Comparison of ENCODE assay signal across 1 cellular context in the genomic region with DNA sequence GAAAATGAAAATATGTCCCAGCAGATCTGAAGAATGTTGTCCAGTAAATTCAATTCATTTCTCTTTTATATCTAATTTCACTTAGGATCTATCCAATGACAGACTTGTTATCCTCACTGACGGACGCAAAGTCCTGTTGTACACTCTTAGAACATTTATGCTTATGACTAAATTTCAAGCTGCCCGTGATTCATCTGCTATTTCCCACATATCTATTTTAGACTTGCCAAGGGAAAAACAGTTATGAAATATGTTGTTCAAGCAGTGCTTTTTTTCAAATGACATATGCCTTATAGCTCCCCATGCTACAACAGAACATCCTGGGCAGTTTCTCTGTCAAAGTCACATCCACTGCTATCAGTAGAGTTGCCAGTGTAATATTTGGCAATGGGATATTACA.
TF ChIP-seq lines count a peak whose summit lies in the region.

No MANE protein-coding gene starts in this region.

TF ChIP-seq in neural cell, 6 proteins besides CTCF, POLR2A, EP300 and RAD21 (continued from another document):
- TF ChIP-seq, protein P1, sequence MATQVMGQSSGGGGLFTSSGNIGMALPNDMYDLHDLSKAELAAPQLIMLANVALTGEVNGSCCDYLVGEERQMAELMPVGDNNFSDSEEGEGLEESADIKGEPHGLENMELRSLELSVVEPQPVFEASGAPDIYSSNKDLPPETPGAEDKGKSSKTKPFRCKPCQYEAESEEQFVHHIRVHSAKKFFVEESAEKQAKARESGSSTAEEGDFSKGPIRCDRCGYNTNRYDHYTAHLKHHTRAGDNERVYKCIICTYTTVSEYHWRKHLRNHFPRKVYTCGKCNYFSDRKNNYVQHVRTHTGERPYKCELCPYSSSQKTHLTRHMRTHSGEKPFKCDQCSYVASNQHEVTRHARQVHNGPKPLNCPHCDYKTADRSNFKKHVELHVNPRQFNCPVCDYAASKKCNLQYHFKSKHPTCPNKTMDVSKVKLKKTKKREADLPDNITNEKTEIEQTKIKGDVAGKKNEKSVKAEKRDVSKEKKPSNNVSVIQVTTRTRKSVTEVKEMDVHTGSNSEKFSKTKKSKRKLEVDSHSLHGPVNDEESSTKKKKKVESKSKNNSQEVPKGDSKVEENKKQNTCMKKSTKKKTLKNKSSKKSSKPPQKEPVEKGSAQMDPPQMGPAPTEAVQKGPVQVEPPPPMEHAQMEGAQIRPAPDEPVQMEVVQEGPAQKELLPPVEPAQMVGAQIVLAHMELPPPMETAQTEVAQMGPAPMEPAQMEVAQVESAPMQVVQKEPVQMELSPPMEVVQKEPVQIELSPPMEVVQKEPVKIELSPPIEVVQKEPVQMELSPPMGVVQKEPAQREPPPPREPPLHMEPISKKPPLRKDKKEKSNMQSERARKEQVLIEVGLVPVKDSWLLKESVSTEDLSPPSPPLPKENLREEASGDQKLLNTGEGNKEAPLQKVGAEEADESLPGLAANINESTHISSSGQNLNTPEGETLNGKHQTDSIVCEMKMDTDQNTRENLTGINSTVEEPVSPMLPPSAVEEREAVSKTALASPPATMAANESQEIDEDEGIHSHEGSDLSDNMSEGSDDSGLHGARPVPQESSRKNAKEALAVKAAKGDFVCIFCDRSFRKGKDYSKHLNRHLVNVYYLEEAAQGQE (IDR thresholded peaks at IDR 0.05; ENCODE audit: borderline replicate concordance), result no peak
